Comparison of ENCODE assay signal across 2 cellular contexts in the genomic region with DNA sequence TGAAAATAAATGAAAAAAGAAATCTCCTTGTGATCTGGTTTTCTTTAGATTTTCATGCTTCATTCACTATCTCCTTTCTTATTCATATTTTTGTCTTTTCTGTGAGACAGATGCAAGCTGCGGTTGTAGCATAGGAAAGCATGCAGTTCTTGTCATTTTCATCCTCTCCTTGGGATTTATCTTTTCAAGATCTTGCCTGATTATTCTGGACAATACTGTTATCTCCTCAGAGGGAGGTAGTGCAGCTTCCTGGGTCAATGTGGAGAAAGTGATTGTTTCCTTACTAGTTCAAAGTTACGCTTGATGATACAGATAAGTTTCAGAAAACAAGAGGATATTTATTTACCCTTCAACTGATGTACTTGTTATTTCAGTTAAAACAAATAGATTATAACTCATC.
TF ChIP-seq lines count a peak whose summit lies in the region.

No MANE protein-coding gene starts in this region.

TF ChIP-seq in HCT116, 20 proteins besides CTCF, POLR2A, EP300 and RAD21:
- no peak for TF ChIP-seq JUND (IDR thresholded peaks at IDR 0.05)
- no peak for TF ChIP-seq EGR1 (IDR thresholded peaks at IDR 0.05; ENCODE audit: low read depth)
- no peak for TF ChIP-seq YY1 (IDR thresholded peaks at IDR 0.05; ENCODE audit: extremely low read depth, insufficient replicate concordance, low read depth, low read length)
- TF ChIP-seq, protein P1, sequence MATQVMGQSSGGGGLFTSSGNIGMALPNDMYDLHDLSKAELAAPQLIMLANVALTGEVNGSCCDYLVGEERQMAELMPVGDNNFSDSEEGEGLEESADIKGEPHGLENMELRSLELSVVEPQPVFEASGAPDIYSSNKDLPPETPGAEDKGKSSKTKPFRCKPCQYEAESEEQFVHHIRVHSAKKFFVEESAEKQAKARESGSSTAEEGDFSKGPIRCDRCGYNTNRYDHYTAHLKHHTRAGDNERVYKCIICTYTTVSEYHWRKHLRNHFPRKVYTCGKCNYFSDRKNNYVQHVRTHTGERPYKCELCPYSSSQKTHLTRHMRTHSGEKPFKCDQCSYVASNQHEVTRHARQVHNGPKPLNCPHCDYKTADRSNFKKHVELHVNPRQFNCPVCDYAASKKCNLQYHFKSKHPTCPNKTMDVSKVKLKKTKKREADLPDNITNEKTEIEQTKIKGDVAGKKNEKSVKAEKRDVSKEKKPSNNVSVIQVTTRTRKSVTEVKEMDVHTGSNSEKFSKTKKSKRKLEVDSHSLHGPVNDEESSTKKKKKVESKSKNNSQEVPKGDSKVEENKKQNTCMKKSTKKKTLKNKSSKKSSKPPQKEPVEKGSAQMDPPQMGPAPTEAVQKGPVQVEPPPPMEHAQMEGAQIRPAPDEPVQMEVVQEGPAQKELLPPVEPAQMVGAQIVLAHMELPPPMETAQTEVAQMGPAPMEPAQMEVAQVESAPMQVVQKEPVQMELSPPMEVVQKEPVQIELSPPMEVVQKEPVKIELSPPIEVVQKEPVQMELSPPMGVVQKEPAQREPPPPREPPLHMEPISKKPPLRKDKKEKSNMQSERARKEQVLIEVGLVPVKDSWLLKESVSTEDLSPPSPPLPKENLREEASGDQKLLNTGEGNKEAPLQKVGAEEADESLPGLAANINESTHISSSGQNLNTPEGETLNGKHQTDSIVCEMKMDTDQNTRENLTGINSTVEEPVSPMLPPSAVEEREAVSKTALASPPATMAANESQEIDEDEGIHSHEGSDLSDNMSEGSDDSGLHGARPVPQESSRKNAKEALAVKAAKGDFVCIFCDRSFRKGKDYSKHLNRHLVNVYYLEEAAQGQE (IDR thresholded peaks at IDR 0.05; ENCODE audit: low read depth), result no peak
- TF ChIP-seq CEBPB (IDR thresholded peaks at IDR 0.05; ENCODE audit: low read depth), result no peak
- TF ChIP-seq ZNF274 (IDR thresholded peaks at IDR 0.05; ENCODE audit: low read depth, low read length), result no peak
- no peak for TF ChIP-seq FOSL1 (IDR thresholded peaks at IDR 0.05; ENCODE audit: low read depth)
- TF ChIP-seq, protein P2, sequence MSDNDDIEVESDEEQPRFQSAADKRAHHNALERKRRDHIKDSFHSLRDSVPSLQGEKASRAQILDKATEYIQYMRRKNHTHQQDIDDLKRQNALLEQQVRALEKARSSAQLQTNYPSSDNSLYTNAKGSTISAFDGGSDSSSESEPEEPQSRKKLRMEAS (IDR thresholded peaks at IDR 0.05), result no peak
- no peak for TF ChIP-seq ZFX (IDR thresholded peaks at IDR 0.05)
TF ChIP-seq in HCT116: peak in this region for 0.

TF ChIP-seq in K562, 482 proteins besides CTCF, POLR2A, EP300 and RAD21:
- TF ChIP-seq, protein P3, sequence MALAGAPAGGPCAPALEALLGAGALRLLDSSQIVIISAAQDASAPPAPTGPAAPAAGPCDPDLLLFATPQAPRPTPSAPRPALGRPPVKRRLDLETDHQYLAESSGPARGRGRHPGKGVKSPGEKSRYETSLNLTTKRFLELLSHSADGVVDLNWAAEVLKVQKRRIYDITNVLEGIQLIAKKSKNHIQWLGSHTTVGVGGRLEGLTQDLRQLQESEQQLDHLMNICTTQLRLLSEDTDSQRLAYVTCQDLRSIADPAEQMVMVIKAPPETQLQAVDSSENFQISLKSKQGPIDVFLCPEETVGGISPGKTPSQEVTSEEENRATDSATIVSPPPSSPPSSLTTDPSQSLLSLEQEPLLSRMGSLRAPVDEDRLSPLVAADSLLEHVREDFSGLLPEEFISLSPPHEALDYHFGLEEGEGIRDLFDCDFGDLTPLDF (CRISPR knock-in tag; IDR thresholded peaks at IDR 0.05), result no peak
- TF ChIP-seq ZKSCAN1 (IDR thresholded peaks at IDR 0.05; ENCODE audit: low read depth, low read length) (no peak), HDAC1 (IDR thresholded peaks at IDR 0.05) (0 out of 4 replicates have a peak, but pooled peaks of 1 of the 2 experiments have one; percentile 27), CBFA2T3 (IDR thresholded peaks at IDR 0.05) (peak; percentile 26; the same call in 1 of the 2 replicates), TAL1 (IDR thresholded peaks at IDR 0.05) (0 out of 2 replicates have a peak, but pooled peaks have one; percentile 6), MEIS2 (IDR thresholded peaks at IDR 0.05; ENCODE audit: partially characterized antibody) (no peak), SOX6 (IDR thresholded peaks at IDR 0.05) (peak; percentile 53; the same call in 1 of the 2 replicates), ESRRB (CRISPR knock-in tag; IDR thresholded peaks at IDR 0.05; ENCODE audit: borderline replicate concordance) (no peak)
- TF ChIP-seq, protein P4, sequence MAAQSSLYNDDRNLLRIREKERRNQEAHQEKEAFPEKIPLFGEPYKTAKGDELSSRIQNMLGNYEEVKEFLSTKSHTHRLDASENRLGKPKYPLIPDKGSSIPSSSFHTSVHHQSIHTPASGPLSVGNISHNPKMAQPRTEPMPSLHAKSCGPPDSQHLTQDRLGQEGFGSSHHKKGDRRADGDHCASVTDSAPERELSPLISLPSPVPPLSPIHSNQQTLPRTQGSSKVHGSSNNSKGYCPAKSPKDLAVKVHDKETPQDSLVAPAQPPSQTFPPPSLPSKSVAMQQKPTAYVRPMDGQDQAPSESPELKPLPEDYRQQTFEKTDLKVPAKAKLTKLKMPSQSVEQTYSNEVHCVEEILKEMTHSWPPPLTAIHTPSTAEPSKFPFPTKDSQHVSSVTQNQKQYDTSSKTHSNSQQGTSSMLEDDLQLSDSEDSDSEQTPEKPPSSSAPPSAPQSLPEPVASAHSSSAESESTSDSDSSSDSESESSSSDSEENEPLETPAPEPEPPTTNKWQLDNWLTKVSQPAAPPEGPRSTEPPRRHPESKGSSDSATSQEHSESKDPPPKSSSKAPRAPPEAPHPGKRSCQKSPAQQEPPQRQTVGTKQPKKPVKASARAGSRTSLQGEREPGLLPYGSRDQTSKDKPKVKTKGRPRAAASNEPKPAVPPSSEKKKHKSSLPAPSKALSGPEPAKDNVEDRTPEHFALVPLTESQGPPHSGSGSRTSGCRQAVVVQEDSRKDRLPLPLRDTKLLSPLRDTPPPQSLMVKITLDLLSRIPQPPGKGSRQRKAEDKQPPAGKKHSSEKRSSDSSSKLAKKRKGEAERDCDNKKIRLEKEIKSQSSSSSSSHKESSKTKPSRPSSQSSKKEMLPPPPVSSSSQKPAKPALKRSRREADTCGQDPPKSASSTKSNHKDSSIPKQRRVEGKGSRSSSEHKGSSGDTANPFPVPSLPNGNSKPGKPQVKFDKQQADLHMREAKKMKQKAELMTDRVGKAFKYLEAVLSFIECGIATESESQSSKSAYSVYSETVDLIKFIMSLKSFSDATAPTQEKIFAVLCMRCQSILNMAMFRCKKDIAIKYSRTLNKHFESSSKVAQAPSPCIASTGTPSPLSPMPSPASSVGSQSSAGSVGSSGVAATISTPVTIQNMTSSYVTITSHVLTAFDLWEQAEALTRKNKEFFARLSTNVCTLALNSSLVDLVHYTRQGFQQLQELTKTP (IDR thresholded peaks at IDR 0.05; ENCODE audit: low read depth in 1 of 2, partially characterized antibody in 2 of 2), result no peak
- TF ChIP-seq, protein P5, sequence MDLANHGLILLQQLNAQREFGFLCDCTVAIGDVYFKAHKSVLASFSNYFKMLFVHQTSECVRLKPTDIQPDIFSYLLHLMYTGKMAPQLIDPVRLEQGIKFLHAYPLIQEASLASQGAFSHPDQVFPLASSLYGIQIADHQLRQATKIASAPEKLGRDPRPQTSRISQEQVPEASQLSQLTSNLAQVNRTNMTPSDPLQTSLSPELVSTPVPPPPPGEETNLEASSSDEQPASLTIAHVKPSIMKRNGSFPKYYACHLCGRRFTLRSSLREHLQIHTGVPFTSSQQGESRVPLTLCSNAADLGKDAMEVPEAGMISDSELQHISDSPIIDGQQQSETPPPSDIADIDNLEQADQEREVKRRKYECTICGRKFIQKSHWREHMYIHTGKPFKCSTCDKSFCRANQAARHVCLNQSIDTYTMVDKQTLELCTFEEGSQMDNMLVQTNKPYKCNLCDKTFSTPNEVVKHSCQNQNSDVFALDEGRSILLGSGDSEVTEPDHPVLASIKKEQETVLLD (IDR thresholded peaks at IDR 0.05), result no peak
